In the genomic region with DNA sequence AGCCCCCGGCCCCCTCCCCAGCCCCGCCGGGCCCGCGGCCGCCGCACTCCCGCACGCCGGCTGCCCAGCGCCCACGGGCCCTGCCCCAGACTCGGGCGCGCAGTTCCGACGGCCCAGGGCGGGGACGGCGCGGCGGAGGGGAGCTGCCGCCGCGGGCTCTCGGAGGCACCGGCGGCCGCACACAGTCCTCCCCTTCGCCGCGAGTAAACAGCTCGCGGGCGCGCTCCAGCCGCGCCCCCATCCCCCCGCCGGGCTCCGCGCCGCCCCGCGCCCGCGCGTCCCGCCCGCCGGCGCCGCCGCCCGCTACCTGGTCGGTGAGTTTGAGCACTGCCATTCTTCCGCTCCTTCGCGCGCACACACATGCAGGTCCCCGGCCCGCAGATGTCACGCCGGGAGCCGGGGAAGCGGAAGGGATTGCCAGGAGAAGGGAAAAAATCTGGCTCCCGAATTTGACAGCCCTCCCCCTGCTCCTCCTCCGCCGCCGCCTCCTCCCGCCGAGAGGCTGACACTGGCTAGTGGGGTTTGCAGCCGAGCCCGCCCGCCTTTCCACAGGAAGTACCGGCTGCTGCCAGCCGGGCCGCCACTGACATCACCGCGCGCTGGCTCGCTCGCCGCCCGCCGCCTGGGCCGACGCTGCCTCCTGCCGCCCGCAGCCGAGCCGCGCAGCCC, we compare ENCODE assay signal across 8 cellular contexts. TPM values are rescaled to one million over a fixed set of nuclear protein-coding genes. Genes with fewer than 3 reads are reported as not detected.
A peak's percentile ranks its signal among the peaks of the same experiment; 100 is the strongest.
DNase-seq lines count a peak whose midpoint lies in the region; ATAC-seq and TF ChIP-seq lines count a peak whose summit lies in the region.

A gene (minus strand): TSS at position 510 of the 669 bp plus-strand sequence. CDS start 176 bp downstream, at position 334.

- peak; percentile 68 for ATAC-seq in HG02840 (IDR thresholded peaks at IDR 0.05; ENCODE audit: low FRiP score, unreplicated experiment)
- ATAC-seq in T-helper 17 cell = peak; percentile 84
- peak; percentile 98 for ATAC-seq in left ventricle myocardium superior

- peak within 1 kb of the TSS; percentile 99 for H3K27ac Mint-ChIP-seq in T-helper 17 cell

- TF ChIP-seq CTCF in GM13976 (IDR thresholded peaks at IDR 0.05; ENCODE audit: borderline replicate concordance, control extremely low read depth, extremely low read depth, insufficient read depth, missing control alignments) (peak; percentile 82), uterus (IDR thresholded peaks at IDR 0.05) (peak in 3 of 4 experiments; percentile 56 to 95 (median 89))

- H3K27me3 ChIP-seq in uterus = no peaks in the 10 kb centered on the region

- no peaks in the 10 kb centered on the region for H3K36me3 ChIP-seq in uterus

- H3K27ac ChIP-seq in uterus = peak within 1 kb of the TSS; percentile 84 to 90

- H3K27me3 Mint-ChIP-seq in T-helper 17 cell = no peaks in the 10 kb centered on the region

- DNase-seq in GM13976 (ENCODE audit: low spot score) (peak; percentile 90), NCI-H1436 treated with DMSO at 0.1 percent for 48 hours (lab: John Stamatoyannopoulos, UW) (peak; percentile 20), T-helper 17 cell (peak; percentile 81 to 88 (median 85)), amygdala (lab: John Stamatoyannopoulos, UW) (peak in 55 of 56 donors; percentile 40 to 91 (median 81)), left ventricle myocardium superior (peak; percentile 96), putamen (ENCODE audit: low spot score) (peak; percentile 88), uterus (peak; percentile 88)

- H3K36me3 Mint-ChIP-seq in T-helper 17 cell (ENCODE audit: low read depth) = no peaks in the 10 kb centered on the region

- H3K4me1 Mint-ChIP-seq in T-helper 17 cell = peaks cover 46% of the 10 kb centered on the region

- peak within 1 kb of the TSS; percentile 55 to 74 for H3K4me3 ChIP-seq in uterus

- in situ Hi-C loops in GM13976 (cut with MboI; ENCODE audit: low sequenced_read_pairs, unreplicated experiment) = no loop called here

- TF ChIP-seq POLR2A in uterus (IDR thresholded peaks at IDR 0.05) = peak; percentile 69 to 76

- H3K4me1 ChIP-seq in uterus = peaks cover 0 to 3% of the 10 kb centered on the region in 2 donors

- intact Hi-C loops in left ventricle myocardium superior (cut with micrococcal nuclease) (loop anchor here (10.0 kb wide), 1 partner anchor 176 kb away; no protein-coding TSS in a partner anchor), uterus (cut with DNase I; ENCODE audit: low total_unique reads) (loop anchor here (10.0 kb wide), 2 partner anchors 116 to 196 kb away; no protein-coding TSS in a partner anchor)

- H3K9me3 ChIP-seq in T-helper 17 cell (ENCODE audit: control insufficient read depth, low read length, poor library complexity, severe bottlenecking) (no peaks in the 10 kb centered on the region), uterus (no peaks in the 10 kb centered on the region)

- peak within 1 kb of the TSS; percentile 94 for H3K4me3 Mint-ChIP-seq in T-helper 17 cell

RNA-seq across cellular contexts. Expression of the gene that starts here (rescaled TPM):
- 100 to 1,000 TPM; 232 to 246 TPM for total RNA-seq in T-helper 17 cell
- total RNA-seq in left ventricle myocardium superior = 6.9 TPM
- total RNA-seq in uterus = 10 to 100 TPM; 14.4 to 71.5 (median 23.2) TPM

Comparison
In these comparisons a context has a peak if more than half of its experiments do, and no peak if none do; other contexts are left out.
1. Peak in every context shown above with its lines: DNase-seq, ATAC-seq, H3K4me3 ChIP-seq and H3K27ac ChIP-seq.
2. DNase-seq: peak in every context shown above with its lines; median percentile 96 in left ventricle myocardium superior; 90 in GM13976; 88 in putamen; 88 in uterus; 85 in T-helper 17 cell; 81 in amygdala; 20 in NCI-H1436 treated with DMSO at 0.1 percent for 48 hours.